ENCODE assay signal across 18 cellular contexts in the genomic region with DNA sequence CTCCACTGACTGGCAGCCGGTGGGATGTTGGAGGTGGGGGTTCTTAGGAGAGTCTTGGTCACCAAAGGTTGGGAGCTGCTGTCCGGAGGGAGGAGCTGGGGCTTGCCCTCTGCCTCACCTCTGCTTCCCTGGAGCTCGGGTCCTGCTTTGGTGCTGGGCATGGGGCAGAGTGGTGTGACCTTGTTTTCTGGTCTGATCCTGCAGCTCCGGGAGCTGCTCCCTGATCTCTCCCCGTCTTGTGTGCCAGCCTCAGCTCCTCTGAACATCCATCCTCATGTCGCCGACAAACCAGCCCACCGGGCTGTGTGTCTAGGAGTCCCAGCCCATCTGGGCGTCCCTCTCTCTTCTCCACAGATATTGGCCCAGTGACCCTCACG. TPM values are rescaled to one million over a fixed set of nuclear protein-coding genes. Genes with fewer than 3 reads are reported as not detected.
"Had no signal": no experiment of that assay in that cellular context is flagged by ENCODE, and none has a peak within 500 bp of the region (broad histone marks: within the 10 kb centered on the region; RNA-seq: fewer than 3 reads in every experiment).

No MANE protein-coding gene starts in this region.

- H3K4me3 Mint-ChIP-seq: effector memory CD8-positive, alpha-beta T cell; immature natural killer cell; natural killer cell; neural crest cell had no signal

- H3K36me3 Mint-ChIP-seq: immature natural killer cell, natural killer cell had no signal

- H3K9me3 Mint-ChIP-seq: effector memory CD8-positive, alpha-beta T cell; immature natural killer cell; natural killer cell; neural crest cell had no signal

- H3K4me1 Mint-ChIP-seq: immature natural killer cell, neural crest cell had no signal

- ATAC-seq: effector memory CD8-positive, alpha-beta T cell; mucosa of descending colon; natural killer cell; right lobe of liver had no signal

- H3K36me3 ChIP-seq: esophagus squamous epithelium, pancreas, prostate gland, right lobe of liver, stomach, upper lobe of left lung had no signal

- H3K4me1 ChIP-seq: pancreas, prostate gland, right lobe of liver had no signal

- H3K9me3 ChIP-seq: esophagus squamous epithelium, mucosa of descending colon, pancreas, prostate gland, right lobe of liver, stomach, upper lobe of left lung had no signal

- H3K27ac Mint-ChIP-seq: effector memory CD8-positive, alpha-beta T cell; immature natural killer cell; natural killer cell had no signal

- H3K4me3 ChIP-seq: esophagus squamous epithelium, mucosa of descending colon, pancreas, prostate gland, right lobe of liver, skin epidermis, stomach, upper lobe of left lung had no signal

- DNase-seq: effector memory CD8-positive, alpha-beta T cell; esophagus squamous epithelium; foreskin fibroblast; immature natural killer cell; mucosa of descending colon; natural killer cell; nucleus accumbens; pancreas; retina; stimulated activated CD4-positive, alpha-beta T cell treated with anti-CD3 and anti-CD28 coated beads, Interleukin-2, amount 100 ng/mL, for 24 hours; stimulated activated naive CD4-positive, alpha-beta T cell; stomach; upper lobe of left lung had no signal

- H3K27ac ChIP-seq: pancreas, prostate gland, right lobe of liver, skin epidermis, upper lobe of left lung had no signal

- H3K27me3 ChIP-seq: pancreas, right lobe of liver, upper lobe of left lung had no signal

RNA-seq across cellular contexts. Expression of gene HMCN2, which starts 18.7 kb away (rescaled TPM):
- total RNA-seq: natural killer cell, neural crest cell had no signal
- polyA plus RNA-seq: immature natural killer cell, keratinocyte had no signal
